In the genomic region with DNA sequence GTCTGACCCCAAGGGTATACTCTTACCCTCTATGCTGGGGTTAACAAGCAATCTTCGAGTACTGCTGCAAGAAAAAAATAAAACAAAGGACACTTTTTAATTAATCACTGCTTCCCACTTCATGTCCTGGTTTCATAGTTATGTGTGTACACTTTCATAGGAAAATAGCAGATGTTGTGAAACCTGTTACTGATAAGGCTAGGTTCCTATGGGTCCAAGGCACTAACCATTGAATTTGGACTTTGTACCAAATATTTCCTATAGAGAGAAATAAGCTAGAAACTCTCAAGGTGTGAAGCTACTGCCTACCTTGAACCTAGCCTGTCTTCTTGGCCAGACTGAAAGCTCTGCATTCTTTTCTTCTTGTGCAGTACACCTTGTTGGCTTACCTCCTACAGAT, we compare ENCODE assay signal across 22 cellular contexts.
"Had no signal": no experiment of that assay in that cellular context is flagged by ENCODE, and none has a peak within 500 bp of the region (broad histone marks: within the 10 kb centered on the region; RNA-seq: fewer than 3 reads in every experiment).

No MANE protein-coding gene starts in this region.

- H3K27me3 Mint-ChIP-seq: stimulated activated naive B cell treated with anti-CD40 and anti-IgM and Interleukin-4, amounts not matched to agents 10 μg/mL and 1 μg/mL and 100 μg/mL, for 72 hours; stimulated activated naive CD8-positive, alpha-beta T cell treated with anti-CD3 and anti-CD28 coated beads, Interleukin-15, amount 100 ng/mL, for 72 hours had no signal

- H3K4me1 ChIP-seq: psoas muscle had no signal

- H3K4me3 Mint-ChIP-seq: natural killer cell; neural crest cell; stimulated activated naive B cell treated with anti-CD40 and anti-IgM and Interleukin-4, amounts not matched to agents 10 μg/mL and 1 μg/mL and 100 μg/mL, for 72 hours; stimulated activated naive CD8-positive, alpha-beta T cell treated with anti-CD3 and anti-CD28 coated beads, Interleukin-15, amount 100 ng/mL, for 72 hours had no signal

- DNase-seq: central memory CD4-positive, alpha-beta T cell; cortex of kidney; dorsolateral prefrontal cortex; effector CD8-positive, alpha-beta T cell; foreskin melanocyte; head of caudate nucleus; hypothalamus; islet precursor cell; left ventricle myocardium superior; mesendoderm; natural killer cell; psoas muscle; retina; stimulated activated CD4-positive, alpha-beta T cell treated with anti-CD3 and anti-CD28 coated beads, Interleukin-2, amount 100 ng/mL, for 24 hours; stimulated activated CD4-positive, alpha-beta T cell treated with anti-CD3 and anti-CD28 coated beads, Interleukin-4, amount 100 ng/mL, for 4 hours; stimulated activated naive B cell treated with anti-CD40 and anti-IgM and Interleukin-4, amounts not matched to agents 10 μg/mL and 1 μg/mL and 100 μg/mL, for 72 hours; stimulated activated naive CD8-positive, alpha-beta T cell treated with anti-CD3 and anti-CD28 coated beads, Interleukin-15, amount 100 ng/mL, for 72 hours; substantia nigra; transverse colon had no signal

- H3K9me3 Mint-ChIP-seq: natural killer cell; neural crest cell; stimulated activated naive B cell treated with anti-CD40 and anti-IgM and Interleukin-4, amounts not matched to agents 10 μg/mL and 1 μg/mL and 100 μg/mL, for 72 hours had no signal

- ATAC-seq: left ventricle myocardium superior; natural killer cell; psoas muscle; sciatic nerve; stimulated activated naive B cell treated with anti-CD40 and anti-IgM and Interleukin-4, amounts not matched to agents 10 μg/mL and 1 μg/mL and 100 μg/mL, for 72 hours; stimulated activated naive CD8-positive, alpha-beta T cell treated with anti-CD3 and anti-CD28 coated beads, Interleukin-15, amount 100 ng/mL, for 72 hours had no signal

- H3K9me3 ChIP-seq: psoas muscle, thoracic aorta, transverse colon had no signal

- H3K27me3 ChIP-seq: dorsolateral prefrontal cortex, transverse colon had no signal

- H3K4me3 ChIP-seq: dorsolateral prefrontal cortex, psoas muscle, thoracic aorta, transverse colon had no signal

- H3K36me3 Mint-ChIP-seq: natural killer cell; stimulated activated naive B cell treated with anti-CD40 and anti-IgM and Interleukin-4, amounts not matched to agents 10 μg/mL and 1 μg/mL and 100 μg/mL, for 72 hours had no signal

- H3K27ac Mint-ChIP-seq: natural killer cell; stimulated activated naive B cell treated with anti-CD40 and anti-IgM and Interleukin-4, amounts not matched to agents 10 μg/mL and 1 μg/mL and 100 μg/mL, for 72 hours; stimulated activated naive CD8-positive, alpha-beta T cell treated with anti-CD3 and anti-CD28 coated beads, Interleukin-15, amount 100 ng/mL, for 72 hours had no signal

- H3K27ac ChIP-seq: dorsolateral prefrontal cortex, psoas muscle, thoracic aorta had no signal

- H3K4me1 Mint-ChIP-seq: neural crest cell had no signal

- H3K36me3 ChIP-seq: thoracic aorta, transverse colon had no signal
